1 cellular context compared by ENCODE assay signal in genomic region chr17:55520402-55520801, GRCh38.
TF ChIP-seq lines count a peak whose summit lies in the region.

No MANE protein-coding gene starts in this region.

TF ChIP-seq in WTC11, 78 proteins besides CTCF, POLR2A, EP300 and RAD21 (continued from another document):
- TF ChIP-seq ZNF532 (CRISPR knock-in tag; IDR thresholded peaks at IDR 0.05; ENCODE audit: borderline replicate concordance): no peak
- no peak for TF ChIP-seq HMGA2 (CRISPR knock-in tag; IDR thresholded peaks at IDR 0.05)
- no peak for TF ChIP-seq ZNF232 (CRISPR knock-in tag; IDR thresholded peaks at IDR 0.05)
- 0 out of 2 replicates have a peak, but pooled peaks have one; percentile 28 for TF ChIP-seq GABPB1 (CRISPR knock-in tag; IDR thresholded peaks at IDR 0.05)
- no peak for TF ChIP-seq PREB (CRISPR knock-in tag; IDR thresholded peaks at IDR 0.05; ENCODE audit: borderline replicate concordance)
- TF ChIP-seq FOXJ3 (CRISPR knock-in tag; IDR thresholded peaks at IDR 0.05; ENCODE audit: borderline replicate concordance): no peak
- no peak for TF ChIP-seq SMAD3 (CRISPR knock-in tag; IDR thresholded peaks at IDR 0.05; ENCODE audit: borderline replicate concordance)
